In genomic region chr2:241873081-241873802, GRCh38 we compare ENCODE assay signal across 31 cellular contexts. TPM values are rescaled to one million over a fixed set of nuclear protein-coding genes. Genes with fewer than 3 reads are reported as not detected.
DNase-seq lines count a peak whose midpoint lies in the region; ATAC-seq and TF ChIP-seq lines count a peak whose summit lies in the region.
"Had no signal": no experiment of that assay in that cellular context is flagged by ENCODE, and none has a peak within 500 bp of the region (broad histone marks: within the 10 kb centered on the region; RNA-seq: fewer than 3 reads in every experiment).

No MANE protein-coding gene starts in this region.

- no peaks in the 10 kb centered on the region for H3K27me3 ChIP-seq in right atrium auricular region
- H3K27me3 ChIP-seq in BLaER1 treated with 17β-estradiol and CSF1 and Interleukin-3, amounts not matched to agents 10 nM and 100 nM, result peaks cover 0 to 33% (median 0%) of the 10 kb centered on the region in 11 experiments; a peak in 9 of 22 replicates
- no peaks in the 10 kb centered on the region for H3K27me3 ChIP-seq in Karpas-422 (ENCODE audit: low read length)
- H3K27me3 ChIP-seq in ascending aorta, result no peaks in the 10 kb centered on the region

- intact Hi-C loops in Right ventricle myocardium superior (cut with DNase I) (no loop called here), ascending aorta (cut with DNase I) (no loop called here)

- no peak overlapping the region for H3K4me3 ChIP-seq in right atrium auricular region
- no peak overlapping the region for H3K4me3 ChIP-seq in BLaER1 treated with 17β-estradiol and CSF1 and Interleukin-3, amounts not matched to agents 10 nM and 100 nM
- no peak overlapping the region for H3K4me3 ChIP-seq in Karpas-422 (ENCODE audit: low read length)
- no peak overlapping the region for H3K4me3 ChIP-seq in ascending aorta
- H3K4me3 ChIP-seq: GM12878, GM23248, HAP-1, SK-N-MC had no signal

- peaks cover 17 to 19% of the 10 kb centered on the region in 2 donors for H3K4me1 Mint-ChIP-seq in stimulated activated naive B cell treated with anti-CD40 and anti-IgM and Interleukin-4, amounts not matched to agents 10 μg/mL and 1 μg/mL and 100 μg/mL, for 72 hours

- no peak overlapping the region for H2AFZ ChIP-seq in Karpas-422 (ENCODE audit: low read length)
- H2AFZ ChIP-seq: GM23248 had no signal

- ATAC-seq in Right ventricle myocardium superior (ENCODE audit: poor library complexity), result no peak
- no peak for ATAC-seq in stimulated activated naive B cell treated with anti-CD40 and anti-IgM and Interleukin-4, amounts not matched to agents 10 μg/mL and 1 μg/mL and 100 μg/mL, for 72 hours (replicated peaks)
- ATAC-seq: GM12878, Panc1 had no signal

- DNase-seq in Right ventricle myocardium superior (peak; percentile 39), right atrium auricular region (ENCODE audit: low spot score) (no peak), Karpas-422 (peak; percentile 52), ascending aorta (ENCODE audit: low spot score in 2 of 2) (no peak), anterior cingulate cortex (lab: John Stamatoyannopoulos, UW) (no peak)
- no peak for DNase-seq in stimulated activated naive B cell treated with anti-CD40 and anti-IgM and Interleukin-4, amounts not matched to agents 10 μg/mL and 1 μg/mL and 100 μg/mL, for 72 hours
- DNase-seq: C1 segment of cervical spinal cord; CD4-positive, alpha-beta memory T cell; DMS 273 treated with DMSO at 0.1 percent for 48 hours; DMS79; EL; GDM1; GM23248; NCI-H1048; NCI-H1417; NCI-H1694; NCI-H2081; NCI-H2227 treated with DMSO at 0.1 percent for 48 hours; NCI-H526 treated with DMSO at 0.1 percent for 48 hours; SIG-M5 had no signal

- H3K4me1 ChIP-seq in right atrium auricular region (no peaks in the 10 kb centered on the region), Karpas-422 (ENCODE audit: low read length) (no peaks in the 10 kb centered on the region), ascending aorta (no peaks in the 10 kb centered on the region)
- peaks cover 38 to 76% (median 58%) of the 10 kb centered on the region in 10 experiments for H3K4me1 ChIP-seq in BLaER1 treated with 17β-estradiol and CSF1 and Interleukin-3, amounts not matched to agents 10 nM and 100 nM
- H3K4me1 ChIP-seq: HAP-1 had no signal

- H3K79me2 ChIP-seq in Karpas-422 (ENCODE audit: low read length), result no peaks in the 10 kb centered on the region

- H3K9me3 ChIP-seq in right atrium auricular region (no peaks in the 10 kb centered on the region), Karpas-422 (ENCODE audit: low read length) (no peaks in the 10 kb centered on the region), ascending aorta (no peaks in the 10 kb centered on the region)
- H3K9me3 ChIP-seq in BLaER1 treated with 17β-estradiol and CSF1 and Interleukin-3, amounts not matched to agents 10 nM and 100 nM (replicated peaks in 1 of 11), result peaks cover 20 to 22% (median 21%) of the 10 kb centered on the region in 11 experiments

- H3K27ac ChIP-seq in right atrium auricular region, result no peak overlapping the region
- no peak overlapping the region for H3K27ac ChIP-seq in BLaER1 treated with 17β-estradiol and CSF1 and Interleukin-3, amounts not matched to agents 10 nM and 100 nM
- H3K27ac ChIP-seq in Karpas-422 (ENCODE audit: low read length), result no peak overlapping the region
- no peak overlapping the region for H3K27ac ChIP-seq in ascending aorta
- H3K27ac ChIP-seq: GM23248, HL-60, KMS-11, RWPE1, SK-N-MC had no signal

- H3K9me3 Mint-ChIP-seq in stimulated activated naive B cell treated with anti-CD40 and anti-IgM and Interleukin-4, amounts not matched to agents 10 μg/mL and 1 μg/mL and 100 μg/mL, for 72 hours, result peaks cover 9% of the 10 kb centered on the region in 2 donors

- no peak overlapping the region for H3K4me3 Mint-ChIP-seq in stimulated activated naive B cell treated with anti-CD40 and anti-IgM and Interleukin-4, amounts not matched to agents 10 μg/mL and 1 μg/mL and 100 μg/mL, for 72 hours
- H3K4me3 Mint-ChIP-seq: CD4-positive, alpha-beta memory T cell; IgD-negative memory B cell had no signal

- no peaks in the 10 kb centered on the region for H3K9me2 ChIP-seq in Karpas-422 (replicated peaks; ENCODE audit: insufficient read depth, low read length)

- no peaks in the 10 kb centered on the region for H3K36me3 ChIP-seq in right atrium auricular region
- H3K36me3 ChIP-seq in BLaER1 treated with 17β-estradiol and CSF1 and Interleukin-3, amounts not matched to agents 10 nM and 100 nM, result no peaks in the 10 kb centered on the region
- no peaks in the 10 kb centered on the region for H3K36me3 ChIP-seq in Karpas-422 (ENCODE audit: insufficient read depth, low read length)
- no peaks in the 10 kb centered on the region for H3K36me3 ChIP-seq in ascending aorta
- H3K36me3 ChIP-seq: HAP-1 had no signal

- peaks cover 0 to 7% of the 10 kb centered on the region in 2 donors for H3K36me3 Mint-ChIP-seq in stimulated activated naive B cell treated with anti-CD40 and anti-IgM and Interleukin-4, amounts not matched to agents 10 μg/mL and 1 μg/mL and 100 μg/mL, for 72 hours
- H3K36me3 Mint-ChIP-seq: CD4-positive, alpha-beta memory T cell; IgD-negative memory B cell had no signal

- peak overlapping the region in 8 of 11 experiments; percentile 83 to 100 (median 98); a peak in 13 of 22 replicates for H3K4me2 ChIP-seq in BLaER1 treated with 17β-estradiol and CSF1 and Interleukin-3, amounts not matched to agents 10 nM and 100 nM
- no peak overlapping the region for H3K4me2 ChIP-seq in Karpas-422 (ENCODE audit: low read depth, low read length, poor library complexity, severe bottlenecking)
- H3K4me2 ChIP-seq: KMS-11 had no signal

- H3K27ac Mint-ChIP-seq in stimulated activated naive B cell treated with anti-CD40 and anti-IgM and Interleukin-4, amounts not matched to agents 10 μg/mL and 1 μg/mL and 100 μg/mL, for 72 hours, result peak overlapping the region; percentile 75
- H3K27ac Mint-ChIP-seq: CD4-positive, alpha-beta memory T cell; IgD-negative memory B cell had no signal

- H3K27me3 Mint-ChIP-seq in stimulated activated naive B cell treated with anti-CD40 and anti-IgM and Interleukin-4, amounts not matched to agents 10 μg/mL and 1 μg/mL and 100 μg/mL, for 72 hours, result peaks cover 17 to 26% of the 10 kb centered on the region in 2 donors

- H3K9ac ChIP-seq in BLaER1 treated with 17β-estradiol and CSF1 and Interleukin-3, amounts not matched to agents 10 nM and 100 nM, result no peak overlapping the region
- H3K9ac ChIP-seq in Karpas-422 (ENCODE audit: low read length), result no peak overlapping the region
- H3K9ac ChIP-seq: GM23248, KMS-11 had no signal

- TF ChIP-seq CTCF in right atrium auricular region (IDR thresholded peaks at IDR 0.05), result no peak
- TF ChIP-seq CTCF in ascending aorta (IDR thresholded peaks at IDR 0.05), result no peak

- peaks cover 0 to 23% (median 0%) of the 10 kb centered on the region in 11 experiments; a peak in 5 of 22 replicates for H4K20me1 ChIP-seq in BLaER1 treated with 17β-estradiol and CSF1 and Interleukin-3, amounts not matched to agents 10 nM and 100 nM
- no peaks in the 10 kb centered on the region for H4K20me1 ChIP-seq in Karpas-422 (ENCODE audit: insufficient read depth, low read depth, low read length)

RNA-seq across cellular contexts. Expression of gene RTP5, which starts 3.7 kb away (rescaled TPM):
- total RNA-seq in Right ventricle myocardium superior (not detected), right atrium auricular region (not detected), ascending aorta (not detected)
- total RNA-seq in Karpas-422 (2014; rRNA removed; shearing (Covaris generic); ENCODE audit: low replicate concordance), result not detected in 2 replicates
- total RNA-seq: GM12878, GM23248, NCI-H460, OCI-LY7 had no signal

RNA-seq across cellular contexts. Expression of gene PDCD1, which starts 14.5 kb away (rescaled TPM):
- total RNA-seq in Right ventricle myocardium superior (2.0 TPM), right atrium auricular region (10 to 100 TPM in 1 of 2 donors, 1 to 10 TPM in 1; 1.0 to 17.5 TPM), ascending aorta (not detected)
- total RNA-seq in Karpas-422 (2014; rRNA removed; shearing (Covaris generic); ENCODE audit: low replicate concordance), result 0.07 TPM in 1 of 2 replicates, not detected in the other
- total RNA-seq: GM23248, NCI-H460, OCI-LY7 had no signal

Comparison
In these comparisons a context has a peak if more than half of its experiments do, and no peak if none do; other contexts are left out.
1. DNase-seq: peak in Right ventricle myocardium superior (single experiment) and Karpas-422 (single experiment); none in right atrium auricular region (single experiment), stimulated activated naive B cell treated with anti-CD40 and anti-IgM and Interleukin-4, amounts not matched to agents 10 μg/mL and 1 μg/mL and 100 μg/mL, for 72 hours (single experiment), ascending aorta (0 of 2) and anterior cingulate cortex (0 of 58).